4 cellular contexts compared by ENCODE assay signal in genomic region chr4:12963912-12964311, GRCh38.
"Had no signal": no experiment of that assay in that cellular context is flagged by ENCODE, and none has a peak within 500 bp of the region (broad histone marks: within the 10 kb centered on the region; RNA-seq: fewer than 3 reads in every experiment).

No MANE protein-coding gene starts in this region.

- H3K4me3 ChIP-seq: GM23338 had no signal

- ATAC-seq: GM23338 had no signal

- DNase-seq: H9, HCEC 1CT, KBM-7 had no signal
